Comparison of ENCODE assay signal across 28 cellular contexts in genomic region chr1:16886860-16887605, GRCh38. TPM values are rescaled to one million over a fixed set of nuclear protein-coding genes. Genes with fewer than 3 reads are reported as not detected.
"Had no signal": no experiment of that assay in that cellular context is flagged by ENCODE, and none has a peak within 500 bp of the region (broad histone marks: within the 10 kb centered on the region; RNA-seq: fewer than 3 reads in every experiment).

No MANE protein-coding gene starts in this region.

- ATAC-seq: foreskin keratinocyte; gastroesophageal sphincter; heart left ventricle; left lobe of liver; psoas muscle; right cardiac atrium; stimulated activated effector memory CD8-positive, alpha-beta T cell treated with anti-CD3 and anti-CD28 coated beads, Interleukin-12 subunit alpha, Interleukin-12 subunit beta, amount 100 ng/mL, for 72 hours had no signal

- H3K9me3 Mint-ChIP-seq: memory B cell; nephron; neural progenitor cell; stimulated activated effector memory CD8-positive, alpha-beta T cell treated with anti-CD3 and anti-CD28 coated beads, Interleukin-12 subunit alpha, Interleukin-12 subunit beta, amount 100 ng/mL, for 72 hours had no signal

- H3K27ac Mint-ChIP-seq: memory B cell; neural progenitor cell; stimulated activated effector memory CD8-positive, alpha-beta T cell treated with anti-CD3 and anti-CD28 coated beads, Interleukin-12 subunit alpha, Interleukin-12 subunit beta, amount 100 ng/mL, for 72 hours had no signal

- H3K27ac ChIP-seq: dorsolateral prefrontal cortex, epithelial cell of prostate, esophagus muscularis mucosa, foreskin keratinocyte, gastroesophageal sphincter, heart left ventricle, hepatocyte, neural progenitor cell, psoas muscle, sigmoid colon, stomach, thyroid gland, vagina had no signal

- H2AFZ ChIP-seq: hepatocyte, neural progenitor cell had no signal

- H3K4me1 Mint-ChIP-seq: memory B cell had no signal

- H3K27me3 ChIP-seq: esophagus muscularis mucosa, hepatocyte, neural progenitor cell, sigmoid colon, thyroid gland, vagina had no signal

- H3K9ac ChIP-seq: neural progenitor cell had no signal

- H3K36me3 Mint-ChIP-seq: memory B cell, neural progenitor cell had no signal

- H3K9me3 ChIP-seq: esophagus muscularis mucosa, gastroesophageal sphincter, heart left ventricle, psoas muscle, sigmoid colon, stomach, thyroid gland, vagina had no signal

- DNase-seq: cortex of kidney; dorsolateral prefrontal cortex; effector CD4-positive, alpha-beta T cell; foreskin keratinocyte; heart left ventricle; islet precursor cell; psoas muscle; sigmoid colon; stimulated activated CD4-positive, alpha-beta T cell treated with anti-CD3 and anti-CD28 coated beads, Interleukin-2, amount 100 ng/mL, for 24 hours; stimulated activated CD4-positive, alpha-beta T cell treated with anti-CD3 and anti-CD28 coated beads, Interleukin-4, amount 100 ng/mL, for 24 hours; stimulated activated naive CD4-positive, alpha-beta T cell treated with Interleukin-2 at 50 U/mL for 16 hours; stomach; thyroid gland; trophoblast cell had no signal

- H3K4me3 ChIP-seq: dorsolateral prefrontal cortex, esophagus muscularis mucosa, gastroesophageal sphincter, heart left ventricle, hepatocyte, lung, neural progenitor cell, psoas muscle, sigmoid colon, stomach, thyroid gland, vagina had no signal

- H3K36me3 ChIP-seq: esophagus muscularis mucosa, gastroesophageal sphincter, heart left ventricle, neural progenitor cell, sigmoid colon, stomach, thyroid gland, vagina had no signal

- H3K4me3 Mint-ChIP-seq: memory B cell, nephron, neural progenitor cell had no signal

- H3K4me1 ChIP-seq: foreskin keratinocyte, neural progenitor cell had no signal

- H3K4me2 ChIP-seq: hepatocyte, neural progenitor cell had no signal

- H3K79me2 ChIP-seq: hepatocyte had no signal

RNA-seq across cellular contexts. Expression of gene RNU1-2, which starts 8.7 kb away (rescaled TPM):
- total RNA-seq: osteoblast had no signal
- polyA plus RNA-seq: fibroblast of lung, foreskin keratinocyte, heart left ventricle, hepatocyte, lung, psoas muscle, right cardiac atrium, sigmoid colon, stomach had no signal
